9 cellular contexts compared by ENCODE assay signal in the genomic region with DNA sequence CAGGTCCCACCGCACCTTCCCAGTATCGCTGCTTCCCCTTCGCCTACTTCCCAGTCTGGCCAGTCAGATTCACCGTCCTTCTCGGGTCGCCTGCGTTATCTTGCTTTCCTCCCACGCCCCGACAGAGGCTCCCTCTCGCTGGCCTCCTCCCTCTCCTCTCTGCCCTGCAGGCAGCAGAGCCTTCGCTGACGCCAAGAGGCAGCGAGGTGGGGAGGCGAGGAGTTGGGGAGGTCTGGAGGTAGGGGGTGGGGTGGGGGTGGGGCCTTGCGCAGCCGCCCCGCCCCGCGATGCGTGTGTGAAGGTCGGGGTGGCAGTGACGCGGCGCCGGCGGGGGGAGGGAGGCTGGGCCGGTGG. TPM values are rescaled to one million over a fixed set of nuclear protein-coding genes. Genes with fewer than 3 reads are reported as not detected.
DNase-seq lines count a peak whose midpoint lies in the region; ATAC-seq, FAIRE-seq and TF ChIP-seq lines count a peak whose summit lies in the region.
"Not testable (repeated sequence)": the region's sequence is repeated elsewhere in the genome, so short reads cannot be mapped to it uniquely, and the experiment has no call there.
"Had no signal": no experiment of that assay in that cellular context is flagged by ENCODE, and none has a peak within 500 bp of the region (broad histone marks: within the 10 kb centered on the region; RNA-seq: fewer than 3 reads in every experiment).

TSS of gene IQSEC3 (plus strand) at position 340 of the 354 bp plus-strand sequence. CDS start 116 bp downstream, outside the sequence.

- CTCF ChIA-PET in K562 (lab: Yijun Ruan, JAX; ENCODE audit: low intra/inter-chr PET ratio); H1 (lab: Charles Lee; ENCODE audit: partially characterized antibody); HepG2 (lab: Yijun Ruan, JAX; ENCODE audit: low intra/inter-chr PET ratio, low total read pairs): not testable (repeated sequence)

- 0% methylated on average over 6 of the region's 27 CpGs for WGBS in HUES64
- 0% methylated on average over 3 of the region's 27 CpGs for WGBS in K562 (ENCODE audit: insufficient coverage, low coverage, missing lambda C conversion rate)
- no CpG with 5 or more reads among the region's 27 CpGs for WGBS in H1 (ENCODE audit: extremely low coverage in 1 of 2, insufficient coverage in 1 of 2, insufficient read length in 1 of 2, insufficient replicate concordance in 2 of 2, low coverage in 1 of 2, low lambda C conversion rate in 2 of 2, missing lambda C conversion rate in 1 of 2), 2 experiments
- 31% methylated on average over 6 of the region's 27 CpGs for WGBS in HepG2 (ENCODE audit: low lambda C conversion rate)

- ATAC-seq in K562, result peak; percentile 92
- not testable (repeated sequence) for ATAC-seq in HepG2
- peak; percentile 13 for ATAC-seq in stimulated activated naive CD8-positive, alpha-beta T cell treated with anti-CD3 and anti-CD28 coated beads, Interleukin-15, Interleukin-2, amounts not matched to agents 100 U/mL and 50 U/mL, for 24 hours

- H3K23ac ChIP-seq in H1 (ENCODE audit: insufficient read length), result not testable (repeated sequence)

- peaks cover 26% of the 10 kb centered on the region for H3K27me3 Mint-ChIP-seq in neural progenitor cell (ENCODE audit: insufficient read depth, low read depth)

- H4K20me1 ChIP-seq in K562 (replicated peaks; ENCODE audit: control insufficient read depth, insufficient read depth, low read length); H1 (replicated peaks in 1 of 2; ENCODE audit: control insufficient read depth in 1 of 2, insufficient read depth in 2 of 2, low read length in 2 of 2); HepG2 (ENCODE audit: insufficient read depth, low read length); neural progenitor cell (ENCODE audit: low read depth): not testable (repeated sequence)

- H2AK5ac ChIP-seq in H1 (ENCODE audit: low read depth, low read length), result not testable (repeated sequence)

- TF ChIP-seq RAD21 in K562 (CRISPR knock-in tag; conservative IDR thresholded peaks at IDR 0.05 in 1 of 2, IDR thresholded peaks at IDR 0.05 in 1 of 2); H1 (IDR thresholded peaks at IDR 0.05 in 1 of 2, conservative IDR thresholded peaks at IDR 0.05 in 1 of 2; ENCODE audit: low read depth in 2 of 2, low read length in 2 of 2); HepG2 (CRISPR knock-in tag; IDR thresholded peaks at IDR 0.05): not testable (repeated sequence)

- not testable (repeated sequence) for H3K4me1 Mint-ChIP-seq in neural progenitor cell

- H4K91ac ChIP-seq in H1 (replicated peaks; ENCODE audit: insufficient read length, low read length), result not testable (repeated sequence)

- not testable (repeated sequence) for H2BK12ac ChIP-seq in H1 (ENCODE audit: low read depth, low read length)

- H3K9ac ChIP-seq in ES-I3 (ENCODE audit: low read depth, low read length), result peak within 1 kb of the TSS; percentile 24; the same call in 1 of the 2 replicates
- H3K9ac ChIP-seq in HUES64 (ENCODE audit: low read depth, low read length); K562 (ENCODE audit: insufficient read depth in 1 of 2, low read depth in 2 of 2, low read length in 2 of 2); H1 (replicated peaks in 1 of 4; ENCODE audit: extremely low read depth in 1 of 4, low read depth in 3 of 4, low read length in 3 of 4); HepG2 (ENCODE audit: insufficient read depth, low read depth, low read length); neural progenitor cell: not testable (repeated sequence)

- not testable (repeated sequence) for BruUV-seq in K562 (replicated peaks; lab: Mats Ljungman, UMichigan); HepG2 (replicated peaks; lab: Mats Ljungman, UMichigan)

- not testable (repeated sequence) for H2AFZ ChIP-seq in K562 (ENCODE audit: low read depth, low read length); H1 (ENCODE audit: low read length); HepG2 (ENCODE audit: low read length); neural progenitor cell (replicated peaks)

- not testable (repeated sequence) for H3K18ac ChIP-seq in H1 (ENCODE audit: extremely low read depth, low read length)

- H3K23me2 ChIP-seq in H1 (ENCODE audit: low read depth, low read length), result not testable (repeated sequence)

- H3K9me3 Mint-ChIP-seq in neural progenitor cell, result not testable (repeated sequence)

- not testable (repeated sequence) for H3K79me1 ChIP-seq in H1 (ENCODE audit: low read depth, low read length)

- H3K36me3 Mint-ChIP-seq in neural progenitor cell, result not testable (repeated sequence)

- not testable (repeated sequence) for H3K79me2 ChIP-seq in K562 (ENCODE audit: control insufficient read depth, insufficient read depth, low read length); H1 (ENCODE audit: control insufficient read depth in 1 of 2, insufficient read depth in 2 of 2, low read length in 2 of 2); HepG2 (ENCODE audit: insufficient read depth, low read length); neural progenitor cell (ENCODE audit: low read depth)

- H4K8ac ChIP-seq in H1 (ENCODE audit: extremely low read depth, insufficient read depth, low read length), result not testable (repeated sequence)

- H3K36me3 ChIP-seq in ES-I3 (ENCODE audit: insufficient read depth, low read length); HUES64 (ENCODE audit: insufficient read depth, low read length); K562 (ENCODE audit: control insufficient read depth, insufficient read depth, low read length); H1 (ENCODE audit: control insufficient read depth in 2 of 4, insufficient read depth in 4 of 4, low read length in 3 of 4); left ventricle myocardium inferior; HepG2 (replicated peaks in 1 of 2; ENCODE audit: control insufficient read depth in 1 of 2, insufficient read depth in 2 of 2, low read length in 2 of 2); neural progenitor cell: not testable (repeated sequence)

- H2BK5ac ChIP-seq in H1 (ENCODE audit: low read depth, low read length), result not testable (repeated sequence)

- H3K9me3 ChIP-seq in ES-I3 (ENCODE audit: control insufficient read depth, insufficient read depth, low read length); HUES64 (ENCODE audit: insufficient read depth, low read depth, low read length); K562 (replicated peaks; ENCODE audit: control insufficient read depth, insufficient read depth, low read depth, low read length); H1 (ENCODE audit: insufficient read depth in 2 of 2, low read depth in 1 of 2, low read length in 1 of 2); left ventricle myocardium inferior (replicated peaks); HepG2 (ENCODE audit: low read length); neural progenitor cell (ENCODE audit: low read depth): not testable (repeated sequence)

- H3K56ac ChIP-seq in H1 (replicated peaks; ENCODE audit: insufficient read length, low read depth, low read length), result not testable (repeated sequence)

- H3K4me3 Mint-ChIP-seq in neural progenitor cell, result peak within 1 kb of the TSS; percentile 74

- H3K4me3 ChIP-seq in HUES64 (ENCODE audit: low read length) (peak within 1 kb of the TSS; percentile 52), K562 (peak within 1 kb of the TSS; percentile 29; the same call in 1 of the 2 replicates), H1 (ENCODE audit: extremely low read depth in 1 of 4, insufficient read depth in 2 of 4, low read depth in 3 of 4, low read length in 4 of 4) (peak within 1 kb of the TSS in 2 of 4 experiments; percentile 20 to 45; a peak in 4 of 8 replicates), left ventricle myocardium inferior (peak within 1 kb of the TSS; percentile 37), neural progenitor cell (peak within 1 kb of the TSS; percentile 43)
- H3K4me3 ChIP-seq in HepG2 (replicated peaks in 1 of 3; ENCODE audit: insufficient read depth in 1 of 3, low read depth in 2 of 3, low read length in 3 of 3), result not testable (repeated sequence)

- not testable (repeated sequence) for H3K27ac Mint-ChIP-seq in neural progenitor cell

- not testable (repeated sequence) for TF ChIP-seq EP300 in K562 (IDR thresholded peaks at IDR 0.05; ENCODE audit: low read length); H1 (IDR thresholded peaks at IDR 0.05; ENCODE audit: borderline replicate concordance in 1 of 2, low read depth in 2 of 2, low read length in 2 of 2); HepG2 (IDR thresholded peaks at IDR 0.05; ENCODE audit: low read depth in 2 of 2, low read length in 2 of 2); HepG2 (CRISPR knock-in tag; IDR thresholded peaks at IDR 0.05; ENCODE audit: borderline replicate concordance)

- H2BK15ac ChIP-seq in H1 (ENCODE audit: low read length), result not testable (repeated sequence)

- intact Hi-C loops in K562 (cut with micrococcal nuclease); left ventricle myocardium inferior (cut with micrococcal nuclease); HepG2 (cut with micrococcal nuclease; ENCODE audit: unreplicated experiment): not testable (repeated sequence)

- H3K4me2 ChIP-seq in K562 (ENCODE audit: insufficient read depth, low read length) (peak within 1 kb of the TSS; percentile 25; the same call in 1 of the 2 replicates), H1 (ENCODE audit: insufficient read depth in 1 of 2, low read depth in 2 of 2, low read length in 2 of 2) (peak within 1 kb of the TSS; percentile 67 to 74), HepG2 (ENCODE audit: low read depth, low read length) (0 out of 2 replicates have a peak within 1 kb of the TSS, but pooled peaks have one; percentile 12), neural progenitor cell (peak within 1 kb of the TSS; percentile 69)

- peaks cover 42% of the 10 kb centered on the region for H3K27me3 ChIP-seq in HUES64 (ENCODE audit: insufficient read depth, low read length)
- H3K27me3 ChIP-seq in K562 (ENCODE audit: control insufficient read depth in 2 of 2, insufficient read depth in 2 of 2, low read length in 2 of 2); H1 (replicated peaks in 1 of 4; ENCODE audit: control insufficient read depth in 3 of 4, extremely low read depth in 1 of 4, insufficient read depth in 3 of 4, low read length in 3 of 4); HepG2 (ENCODE audit: control insufficient read depth in 1 of 2, insufficient read depth in 2 of 2, low read length in 2 of 2): not testable (repeated sequence)
- H3K27me3 ChIP-seq in left ventricle myocardium inferior (ENCODE audit: low read depth), result peaks cover 41% of the 10 kb centered on the region
- H3K27me3 ChIP-seq in neural progenitor cell, result peaks cover 58% of the 10 kb centered on the region

- in situ Hi-C loops in K562 (cut with MboI); HepG2 (cut with HindIII; ENCODE audit: extremely low pct_ligation_motif_present, low pct_unique_long_range_greater_than_20kb): not testable (repeated sequence)

- not testable (repeated sequence) for H3K4ac ChIP-seq in H1 (replicated peaks; ENCODE audit: insufficient read length, low read depth, low read length)

- H4K5ac ChIP-seq in H1 (ENCODE audit: insufficient read length, low read depth, low read length), result not testable (repeated sequence)

- H2BK120ac ChIP-seq in H1 (replicated peaks; ENCODE audit: low read depth, low read length), result not testable (repeated sequence)

- not testable (repeated sequence) for H3K9me1 ChIP-seq in K562 (ENCODE audit: control insufficient read depth, insufficient read depth, low read length)

- FAIRE-seq in K562 (lab: Jason Lieb, UNC), result peak; percentile 88
- FAIRE-seq in H1 (lab: Jason Lieb, UNC); HepG2 (lab: Jason Lieb, UNC): not testable (repeated sequence)

- TF ChIP-seq POLR2A in K562 (conservative IDR thresholded peaks at IDR 0.05); H1 (IDR thresholded peaks at IDR 0.05; ENCODE audit: control extremely low read depth in 1 of 2, low read depth in 2 of 2, low read length in 2 of 2); HepG2 (IDR thresholded peaks at IDR 0.05; ENCODE audit: insufficient read depth in 1 of 2, low read depth in 2 of 2, low read length in 2 of 2): not testable (repeated sequence)

- not testable (repeated sequence) for H2BK20ac ChIP-seq in H1 (ENCODE audit: low read length)

- POLR2A ChIA-PET in K562 (lab: Yijun Ruan, JAX); H1 (lab: Charles Lee; ENCODE audit: partially characterized antibody); HepG2 (lab: Yijun Ruan, JAX): not testable (repeated sequence)

- H3K14ac ChIP-seq in H1 (ENCODE audit: insufficient read length), result not testable (repeated sequence)

- TF ChIP-seq CTCF in K562 (IDR thresholded peaks at IDR 0.05 in 2 of 3, conservative IDR thresholded peaks at IDR 0.05 in 1 of 3; ENCODE audit: insufficient read depth in 2 of 3, low read depth in 1 of 3, low read length in 3 of 3); H1 (IDR thresholded peaks at IDR 0.05; ENCODE audit: control extremely low read depth in 1 of 3, insufficient read depth in 1 of 3, low read depth in 1 of 3, low read length in 3 of 3); left ventricle myocardium inferior (IDR thresholded peaks at IDR 0.05; ENCODE audit: borderline replicate concordance); HepG2 (CRISPR knock-in tag; IDR thresholded peaks at IDR 0.05); neural progenitor cell (IDR thresholded peaks at IDR 0.05): not testable (repeated sequence)

- H3K4me1 ChIP-seq in ES-I3 (ENCODE audit: insufficient read depth, low read length); HUES64 (ENCODE audit: insufficient read depth, low read length); K562 (replicated peaks in 1 of 2; ENCODE audit: control insufficient read depth in 2 of 2, insufficient read depth in 2 of 2, low read length in 2 of 2); H1 (replicated peaks in 1 of 4; ENCODE audit: control insufficient read depth in 3 of 4, insufficient read depth in 4 of 4, low read length in 3 of 4); left ventricle myocardium inferior; HepG2 (ENCODE audit: insufficient read depth, low read length); neural progenitor cell: not testable (repeated sequence)

- H3K27ac ChIP-seq in HUES64 (ENCODE audit: low read depth, low read length); K562 (ENCODE audit: extremely low read depth, low read depth, low read length); H1 (ENCODE audit: low read depth, low read length); left ventricle myocardium inferior (replicated peaks); HepG2 (ENCODE audit: extremely low read length, insufficient read depth, low read length); neural progenitor cell: not testable (repeated sequence)

- not testable (repeated sequence) for H3F3A ChIP-seq in neural progenitor cell (ENCODE audit: low read depth)

- not testable (repeated sequence) for DNase-seq in K562 (ENCODE audit: extremely low read depth in 1 of 4, low spot score in 3 of 4); H1 (ENCODE audit: low read depth in 1 of 2, low spot score in 2 of 2); left ventricle myocardium inferior; HepG2 (ENCODE audit: low spot score); neural progenitor cell (ENCODE audit: low spot score); stimulated activated naive CD8-positive, alpha-beta T cell treated with anti-CD3 and anti-CD28 coated beads, Interleukin-15, Interleukin-2, amounts not matched to agents 100 U/mL and 50 U/mL, for 24 hours

RNA-seq across cellular contexts. Expression of gene IQSEC3, which starts in this region (rescaled TPM):
- polyA plus RNA-seq in HUES64 (2013, experiment 1 of 2), result 0.95 TPM
- 1.1 TPM for polyA plus RNA-seq in HUES64 (2013, experiment 2 of 2)
- total RNA-seq in K562 (2011; cell fraction: chromatin; rRNA removed; ENCODE audit: low replicate concordance), result 0.25 and 0.62 TPM in 2 replicates
- 0.39 and 0.50 TPM in 2 replicates for total RNA-seq in K562 (2011; cell fraction: nucleolus; rRNA removed)
- total RNA-seq in K562 (2011; cell fraction: nucleoplasm; rRNA removed), result 0.23 and 0.37 TPM in 2 replicates
- 0.04 and 0.14 TPM in 2 replicates for total RNA-seq in K562 (2014; rRNA removed)
- not detected in 2 replicates for total RNA-seq in K562 (2014; rRNA removed; fragmentation: Illumina TruSeq; extraction: Trizol)
- under 0.01 and 0.04 TPM in 2 replicates for total RNA-seq in K562 (2015; rRNA removed; fragmentation: Illumina TruSeq; extraction: Trizol)
- 0.07 and 0.11 TPM in 2 replicates for total RNA-seq in K562 (2021)
- 0.11 and 0.25 TPM in 2 replicates for polyA plus RNA-seq in K562 (2011; rRNA removed)
- polyA plus RNA-seq in K562 (2011; cell fraction: cytosol; rRNA removed), result 0.04 and 0.24 TPM in 2 replicates
- 0.63 and 1.0 TPM in 2 replicates for polyA plus RNA-seq in K562 (2011; cell fraction: nucleus; rRNA removed)
- polyA plus RNA-seq in K562 (2012), result 0.09 and 0.14 TPM in 2 replicates
- 0.04 TPM in 1 of 2 replicates, not detected in the other for polyA plus RNA-seq in K562 (2014; fragmentation: Illumina TruSeq; extraction: Trizol)
- polyA plus RNA-seq in K562 (2014; fragmentation: Nextera tagmentation; extraction: Ambion mirVana), result not detected
- 0.04 and 0.15 TPM in 2 replicates for polyA plus RNA-seq in K562 (2014; rRNA removed)
- polyA minus RNA-seq in K562 (2011; rRNA and poly(A)+ RNA removed), result 0.07 TPM in 1 of 2 replicates, not detected in the other
- polyA minus RNA-seq in K562 (2011; cell fraction: cytosol; rRNA and poly(A)+ RNA removed), result 0.38 TPM in 1 of 2 replicates, not detected in the other
- 0.40 and 0.56 TPM in 2 replicates for polyA minus RNA-seq in K562 (2011; cell fraction: nucleus; rRNA and poly(A)+ RNA removed)
- 3.1 and 3.6 TPM in 2 replicates for total RNA-seq in H1 (2021; fragmentation: NEBNext Ultra II Directional; extraction: Animal tissue kit (Norgen Biotek cat#: 25700))
- 1.2 and 2.2 TPM in 2 replicates for polyA plus RNA-seq in H1 (2011; rRNA removed)
- 2.0 TPM for polyA plus RNA-seq in H1 (2011; cell fraction: cytosol; rRNA removed)
- 6.2 TPM for polyA plus RNA-seq in H1 (2011; cell fraction: nucleus; rRNA removed)
- polyA plus RNA-seq in H1 (2012, experiment 1 of 2), result 1.1 to 3.1 TPM (median 2.0 TPM) in 4 replicates
- polyA plus RNA-seq in H1 (2012, experiment 2 of 2), result 5.0 TPM
- 2.8 TPM for polyA plus RNA-seq in H1 (2013, experiment 1 of 2)
- polyA plus RNA-seq in H1 (2013, experiment 2 of 2), result 2.0 TPM
- polyA minus RNA-seq in H1 (2011; rRNA and poly(A)+ RNA removed), result 1.9 and 3.2 TPM in 2 replicates
- 1.9 TPM for polyA minus RNA-seq in H1 (2011; cell fraction: cytosol; rRNA and poly(A)+ RNA removed)
- 4.0 TPM for polyA minus RNA-seq in H1 (2011; cell fraction: nucleus; rRNA and poly(A)+ RNA removed)
- total RNA-seq in left ventricle myocardium inferior, result 0.69 TPM
- total RNA-seq in HepG2 (2016; rRNA removed; fragmentation: Illumina TruSeq; extraction: Trizol), result not detected in 2 replicates
- total RNA-seq in HepG2 (2016; cell fraction: cytosol; rRNA removed; fragmentation: Illumina TruSeq; extraction: Trizol; ENCODE audit: low read depth), result not detected in 2 replicates
- total RNA-seq in HepG2 (2016; cell fraction: insoluble cytoplasmic fraction; rRNA removed; fragmentation: Illumina TruSeq; extraction: Trizol), result not detected in 2 replicates
- total RNA-seq in HepG2 (2016; cell fraction: membrane; rRNA removed; fragmentation: Illumina TruSeq; extraction: Trizol), result not detected in 2 replicates
- total RNA-seq in HepG2 (2016; cell fraction: nucleus; rRNA removed; fragmentation: Illumina TruSeq; extraction: Trizol), result not detected in 2 replicates
- polyA plus RNA-seq in HepG2 (2011; rRNA removed), result not detected in 2 replicates
- polyA plus RNA-seq in HepG2 (2011; cell fraction: cytosol; rRNA removed), result not detected in 2 replicates
- polyA plus RNA-seq in HepG2 (2011; cell fraction: nucleus; rRNA removed), result not detected in 2 replicates
- polyA plus RNA-seq in HepG2 (2012), result not detected in 2 replicates
- polyA plus RNA-seq in HepG2 (2016; cell fraction: cytosol; fragmentation: Illumina TruSeq; extraction: Trizol; ENCODE audit: low read depth), result not detected in 2 replicates
- polyA plus RNA-seq in HepG2 (2016; cell fraction: insoluble cytoplasmic fraction; fragmentation: Illumina TruSeq; extraction: Trizol; ENCODE audit: low read depth), result not detected in 2 replicates
- polyA plus RNA-seq in HepG2 (2016; cell fraction: membrane; fragmentation: Illumina TruSeq; extraction: Trizol; ENCODE audit: low read depth), result not detected in 2 replicates
- not detected in 2 replicates for polyA plus RNA-seq in HepG2 (2016; cell fraction: nucleus; fragmentation: Illumina TruSeq; extraction: Trizol; ENCODE audit: insufficient read depth, low read depth)
- not detected in 2 replicates for polyA minus RNA-seq in HepG2 (2011; rRNA and poly(A)+ RNA removed; ENCODE audit: low replicate concordance)
- polyA minus RNA-seq in HepG2 (2011; cell fraction: cytosol; rRNA and poly(A)+ RNA removed), result not detected in 2 replicates
- polyA minus RNA-seq in HepG2 (2011; cell fraction: nucleus; rRNA and poly(A)+ RNA removed), result not detected in 2 replicates
- total RNA-seq in neural progenitor cell (ENCODE audit: low replicate concordance), result 0.09 and 1.0 TPM in 2 replicates
- polyA plus RNA-seq: A549 had no signal

Comparison
In these comparisons a context has a peak if more than half of its experiments do, and no peak if none do; other contexts are left out.
1. H3K4me2 ChIP-seq: peak in every context shown above with its lines; median percentile 70 in H1; 69 in neural progenitor cell; 25 in K562; 12 in HepG2.